ENCODE assay signal across 1 cellular context in genomic region chr1:14435368-14436023, GRCh38.
TF ChIP-seq lines count a peak whose summit lies in the region.

No MANE protein-coding gene starts in this region.

TF ChIP-seq in K562, 482 proteins besides CTCF, POLR2A, EP300 and RAD21 (continued from another document and continues in another):
- no peak for TF ChIP-seq RERE (CRISPR knock-in tag; IDR thresholded peaks at IDR 0.05; ENCODE audit: borderline replicate concordance)
- peak; percentile 92 for TF ChIP-seq ESRRA (IDR thresholded peaks at IDR 0.05; ENCODE audit: borderline replicate concordance, low read depth)
- TF ChIP-seq, protein P1, sequence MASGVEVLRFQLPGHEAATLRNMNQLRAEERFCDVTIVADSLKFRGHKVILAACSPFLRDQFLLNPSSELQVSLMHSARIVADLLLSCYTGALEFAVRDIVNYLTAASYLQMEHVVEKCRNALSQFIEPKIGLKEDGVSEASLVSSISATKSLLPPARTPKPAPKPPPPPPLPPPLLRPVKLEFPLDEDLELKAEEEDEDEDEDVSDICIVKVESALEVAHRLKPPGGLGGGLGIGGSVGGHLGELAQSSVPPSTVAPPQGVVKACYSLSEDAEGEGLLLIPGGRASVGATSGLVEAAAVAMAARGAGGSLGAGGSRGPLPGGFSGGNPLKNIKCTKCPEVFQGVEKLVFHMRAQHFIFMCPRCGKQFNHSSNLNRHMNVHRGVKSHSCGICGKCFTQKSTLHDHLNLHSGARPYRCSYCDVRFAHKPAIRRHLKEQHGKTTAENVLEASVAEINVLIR (CRISPR knock-in tag; IDR thresholded peaks at IDR 0.05) = peak; percentile 71
- TF ChIP-seq HEY1 (CRISPR knock-in tag; IDR thresholded peaks at IDR 0.05; ENCODE audit: borderline replicate concordance) = no peak
- peak; percentile 84 for TF ChIP-seq SMARCE1 (IDR thresholded peaks at IDR 0.05)
- TF ChIP-seq ZNF77 (CRISPR knock-in tag; IDR thresholded peaks at IDR 0.05) = no peak
- no peak for TF ChIP-seq MCM3 (IDR thresholded peaks at IDR 0.05)
- TF ChIP-seq CEBPZ (IDR thresholded peaks at IDR 0.05; ENCODE audit: borderline replicate concordance, low read depth, low read length) = no peak
- no peak for TF ChIP-seq ZNF224 (CRISPR knock-in tag; IDR thresholded peaks at IDR 0.05)
- peak; percentile 54; the same call in 1 of the 2 replicates for TF ChIP-seq ZEB2 (IDR thresholded peaks at IDR 0.05)
- peak; percentile 19; the same call in 1 of the 2 replicates for TF ChIP-seq LEF1 (IDR thresholded peaks at IDR 0.05)
- no peak for TF ChIP-seq MCM2 (IDR thresholded peaks at IDR 0.05; ENCODE audit: low read depth)
- no peak for TF ChIP-seq PRDM10 (IDR thresholded peaks at IDR 0.05; ENCODE audit: partially characterized antibody)
- TF ChIP-seq CUX1 (CRISPR knock-in tag; IDR thresholded peaks at IDR 0.05) = peak; percentile 77; the same call in 1 of the 2 replicates
- TF ChIP-seq CHD1 (IDR thresholded peaks at IDR 0.05; ENCODE audit: low read length) = no peak
- TF ChIP-seq, protein P2, sequence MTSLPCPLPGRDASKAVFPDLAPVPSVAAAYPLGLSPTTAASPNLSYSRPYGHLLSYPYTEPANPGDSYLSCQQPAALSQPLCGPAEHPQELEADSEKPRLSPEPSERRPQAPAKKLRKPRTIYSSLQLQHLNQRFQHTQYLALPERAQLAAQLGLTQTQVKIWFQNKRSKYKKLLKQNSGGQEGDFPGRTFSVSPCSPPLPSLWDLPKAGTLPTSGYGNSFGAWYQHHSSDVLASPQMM (CRISPR knock-in tag; IDR thresholded peaks at IDR 0.05) = no peak
- no peak for TF ChIP-seq HMG20B (CRISPR knock-in tag; IDR thresholded peaks at IDR 0.05)
- peak; percentile 38; the same call in 1 of the 2 replicates for TF ChIP-seq MAFF (IDR thresholded peaks at IDR 0.05; ENCODE audit: low read length)
- TF ChIP-seq CCAR2 (IDR thresholded peaks at IDR 0.05; ENCODE audit: low read depth, low read length) = no peak
- peak; percentile 14; the same call in 1 of the 2 replicates for TF ChIP-seq E2F3 (CRISPR knock-in tag; IDR thresholded peaks at IDR 0.05)
- TF ChIP-seq TRIM24 (IDR thresholded peaks at IDR 0.05) = peak; percentile 88 to 92
- TF ChIP-seq, protein P3, sequence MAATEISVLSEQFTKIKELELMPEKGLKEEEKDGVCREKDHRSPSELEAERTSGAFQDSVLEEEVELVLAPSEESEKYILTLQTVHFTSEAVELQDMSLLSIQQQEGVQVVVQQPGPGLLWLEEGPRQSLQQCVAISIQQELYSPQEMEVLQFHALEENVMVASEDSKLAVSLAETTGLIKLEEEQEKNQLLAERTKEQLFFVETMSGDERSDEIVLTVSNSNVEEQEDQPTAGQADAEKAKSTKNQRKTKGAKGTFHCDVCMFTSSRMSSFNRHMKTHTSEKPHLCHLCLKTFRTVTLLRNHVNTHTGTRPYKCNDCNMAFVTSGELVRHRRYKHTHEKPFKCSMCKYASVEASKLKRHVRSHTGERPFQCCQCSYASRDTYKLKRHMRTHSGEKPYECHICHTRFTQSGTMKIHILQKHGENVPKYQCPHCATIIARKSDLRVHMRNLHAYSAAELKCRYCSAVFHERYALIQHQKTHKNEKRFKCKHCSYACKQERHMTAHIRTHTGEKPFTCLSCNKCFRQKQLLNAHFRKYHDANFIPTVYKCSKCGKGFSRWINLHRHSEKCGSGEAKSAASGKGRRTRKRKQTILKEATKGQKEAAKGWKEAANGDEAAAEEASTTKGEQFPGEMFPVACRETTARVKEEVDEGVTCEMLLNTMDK (IDR thresholded peaks at IDR 0.05; ENCODE audit: borderline replicate concordance, insufficient read depth, low read depth, low read length, poor library complexity, severe bottlenecking) = peak; percentile 4
- TF ChIP-seq IRF2 (CRISPR knock-in tag; IDR thresholded peaks at IDR 0.05) = no peak
- TF ChIP-seq NCOR1 (IDR thresholded peaks at IDR 0.05) = peak; percentile 81
- TF ChIP-seq SETDB1 (IDR thresholded peaks at IDR 0.05; ENCODE audit: low read length) = no peak
- TF ChIP-seq FOXP1 (CRISPR knock-in tag; IDR thresholded peaks at IDR 0.05) = no peak
- TF ChIP-seq SP2 (IDR thresholded peaks at IDR 0.05; ENCODE audit: extremely low read depth, low read depth, low read length, poor library complexity, severe bottlenecking) = no peak
- TF ChIP-seq ERF (CRISPR knock-in tag; IDR thresholded peaks at IDR 0.05) = 0 out of 2 replicates have a peak, but pooled peaks have one; percentile 63
- TF ChIP-seq ZC3H8 (IDR thresholded peaks at IDR 0.05) = no peak
- no peak for TF ChIP-seq SREBF1 (IDR thresholded peaks at IDR 0.05; ENCODE audit: borderline replicate concordance, low read depth, low read length)
- TF ChIP-seq, protein P4, sequence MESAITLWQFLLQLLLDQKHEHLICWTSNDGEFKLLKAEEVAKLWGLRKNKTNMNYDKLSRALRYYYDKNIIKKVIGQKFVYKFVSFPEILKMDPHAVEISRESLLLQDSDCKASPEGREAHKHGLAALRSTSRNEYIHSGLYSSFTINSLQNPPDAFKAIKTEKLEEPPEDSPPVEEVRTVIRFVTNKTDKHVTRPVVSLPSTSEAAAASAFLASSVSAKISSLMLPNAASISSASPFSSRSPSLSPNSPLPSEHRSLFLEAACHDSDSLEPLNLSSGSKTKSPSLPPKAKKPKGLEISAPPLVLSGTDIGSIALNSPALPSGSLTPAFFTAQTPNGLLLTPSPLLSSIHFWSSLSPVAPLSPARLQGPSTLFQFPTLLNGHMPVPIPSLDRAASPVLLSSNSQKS (CRISPR knock-in tag; IDR thresholded peaks at IDR 0.05) = no peak
